24 cellular contexts compared by ENCODE assay signal in the genomic region with DNA sequence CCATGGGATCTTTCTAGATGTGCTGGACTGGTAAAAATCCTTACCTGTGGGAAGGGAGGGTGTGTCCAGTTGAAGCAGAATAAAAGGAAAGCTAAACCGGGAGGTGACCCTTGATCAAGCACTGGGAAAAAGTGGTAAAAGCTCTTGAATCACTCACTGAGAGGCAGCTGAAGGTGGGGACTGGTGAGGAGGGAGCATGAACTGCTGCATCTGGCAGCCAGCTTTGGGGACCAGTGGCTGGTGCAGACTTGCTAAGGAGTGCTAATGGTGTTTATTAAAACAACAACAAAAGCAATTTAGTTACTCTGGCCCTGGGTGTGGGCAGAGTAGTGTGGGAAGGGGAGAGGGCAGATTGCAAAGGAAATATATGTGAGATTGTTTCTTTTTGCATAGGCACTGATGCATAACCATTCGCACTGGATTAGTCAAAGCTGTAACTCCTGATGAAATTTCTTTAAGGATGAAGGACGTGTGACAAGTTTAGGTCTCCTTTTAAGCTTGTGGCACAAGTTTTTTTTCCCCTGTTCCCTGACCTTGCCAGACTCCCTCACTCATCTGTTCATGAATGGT. TPM values are rescaled to one million over a fixed set of nuclear protein-coding genes. Genes with fewer than 3 reads are reported as not detected.
A peak's percentile ranks its signal among the peaks of the same experiment; 100 is the strongest.
DNase-seq lines count a peak whose midpoint lies in the region; TF ChIP-seq lines count a peak whose summit lies in the region.
"Had no signal": no experiment of that assay in that cellular context is flagged by ENCODE, and none has a peak within 500 bp of the region (broad histone marks: within the 10 kb centered on the region; RNA-seq: fewer than 3 reads in every experiment).

No MANE protein-coding gene starts in this region.

- H4K20me1 ChIP-seq in PC-9 (ENCODE audit: insufficient read depth) = no peaks in the 10 kb centered on the region
- no peaks in the 10 kb centered on the region for H4K20me1 ChIP-seq in hepatocyte (ENCODE audit: insufficient read depth, poor library complexity, severe bottlenecking)

- intact Hi-C loops in PC-9 (cut with micrococcal nuclease; ENCODE audit: unreplicated experiment) (loop anchor here (5.0 kb wide), 1 partner anchor 34 kb away; no protein-coding TSS in a partner anchor), thyroid gland (cut with DNase I) (no loop called here)

- H3K27ac Mint-ChIP-seq in type B pancreatic cell = no peak overlapping the region
- H3K27ac Mint-ChIP-seq: activated CD4-positive, alpha-beta T cell treated with anti-CD3 and anti-CD28 coated beads for 36 hours; activated naive CD4-positive, alpha-beta T cell treated with anti-CD3 and anti-CD28 coated beads, Interleukin-2, amount 50 U/mL, for 72 hours; effector memory CD8-positive, alpha-beta T cell; stimulated activated naive CD8-positive, alpha-beta T cell treated with anti-CD3 and anti-CD28 coated beads, Interleukin-15, Interleukin-2, amounts not matched to agents 100 ng/mL and 50 ng/mL, for 24 hours had no signal

- H3K9me2 ChIP-seq in PC-9 (ENCODE audit: insufficient read depth) (no peaks in the 10 kb centered on the region), hepatocyte (replicated peaks; ENCODE audit: insufficient read depth) (no peaks in the 10 kb centered on the region)

- peaks cover 14% of the 10 kb centered on the region for H3K4me1 Mint-ChIP-seq in type B pancreatic cell (ENCODE audit: unreplicated experiment)
- H3K4me1 Mint-ChIP-seq: neural crest cell had no signal

- peak; percentile 19 for DNase-seq in NCI-H748 (lab: John Stamatoyannopoulos, UW; ENCODE audit: unreplicated experiment)
- no peak for DNase-seq in NCI-H748 treated with DMSO at 0.1 percent for 48 hours (lab: John Stamatoyannopoulos, UW)
- no peak for DNase-seq in PC-9
- no peak for DNase-seq in hepatocyte (ENCODE audit: low spot score)
- peak; percentile 32 to 37 for DNase-seq in thyroid gland
- DNase-seq in type B pancreatic cell (ENCODE audit: extremely low spot score, unreplicated experiment) = no peak
- DNase-seq in HPDE6-E6E7 (ENCODE audit: extremely low spot score) = no peak
- DNase-seq in hippocampal formation (lab: John Stamatoyannopoulos, UW) = no peak
- DNase-seq: activated CD4-positive, alpha-beta T cell treated with anti-CD3 and anti-CD28 coated beads for 36 hours; BE2C; Calu3; effector memory CD8-positive, alpha-beta T cell; glutamatergic neuron; left ventricle myocardium superior; mucosa of descending colon; NCI-H187 treated with DMSO at 0.1 percent for 48 hours; NCI-H510A; stimulated activated CD4-positive, alpha-beta T cell treated with anti-CD3 and anti-CD28 coated beads, Interleukin-4, amount 100 ng/mL, for 1 hour had no signal

- H3K36me3 Mint-ChIP-seq in type B pancreatic cell = no peaks in the 10 kb centered on the region

- TF ChIP-seq POLR2A in thyroid gland (IDR thresholded peaks at IDR 0.05) = no peak

- H3K4me2 ChIP-seq in PC-9 (peak overlapping the region; percentile 20; the same call in 1 of the 2 replicates), hepatocyte (peak overlapping the region; percentile 19)
- H3K4me2 ChIP-seq: KMS-11 had no signal

- H3K4me3 Mint-ChIP-seq in type B pancreatic cell = no peak overlapping the region
- H3K4me3 Mint-ChIP-seq: activated CD4-positive, alpha-beta T cell treated with anti-CD3 and anti-CD28 coated beads for 36 hours; effector memory CD8-positive, alpha-beta T cell; neural crest cell; stimulated activated naive CD8-positive, alpha-beta T cell treated with anti-CD3 and anti-CD28 coated beads, Interleukin-15, Interleukin-2, amounts not matched to agents 100 ng/mL and 50 ng/mL, for 24 hours had no signal

- CTCF ChIA-PET in PC-9 (lab: Charles Lee) = no interaction called here

- POLR2A ChIA-PET in PC-9 (lab: Charles Lee; ENCODE audit: unreplicated experiment) = interaction anchor here (0.5 to 0.6 kb wide), 4 partner anchors 45 to 565 kb away, joined by 3 to 8 read pairs (median 4); no protein-coding TSS in a partner anchor

- no peaks in the 10 kb centered on the region for H3K27me3 ChIP-seq in PC-9 (ENCODE audit: insufficient read depth, low read depth)
- no peaks in the 10 kb centered on the region for H3K27me3 ChIP-seq in hepatocyte
- H3K27me3 ChIP-seq in thyroid gland = no peaks in the 10 kb centered on the region
- H3K27me3 ChIP-seq: tibial nerve had no signal

- H3K79me2 ChIP-seq in PC-9 (ENCODE audit: low read depth) (peaks cover 30% of the 10 kb centered on the region), hepatocyte (no peaks in the 10 kb centered on the region)

- H3K36me3 ChIP-seq in PC-9 (ENCODE audit: low read depth) = no peaks in the 10 kb centered on the region
- H3K36me3 ChIP-seq in hepatocyte (replicated peaks; ENCODE audit: insufficient read depth, low read depth) = no peaks in the 10 kb centered on the region
- no peaks in the 10 kb centered on the region for H3K36me3 ChIP-seq in thyroid gland
- H3K36me3 ChIP-seq: BE2C, tibial nerve had no signal

- peaks cover 4% of the 10 kb centered on the region; the same call in 1 of the 2 replicates for H3K9me3 ChIP-seq in PC-9 (ENCODE audit: insufficient read depth, low read depth)
- H3K9me3 ChIP-seq in hepatocyte (ENCODE audit: low read depth) = no peaks in the 10 kb centered on the region
- H3K9me3 ChIP-seq in thyroid gland = no peaks in the 10 kb centered on the region
- H3K9me3 ChIP-seq: BE2C, mucosa of descending colon, tibial nerve had no signal

- WGBS in hepatocyte (ENCODE audit: low lambda C conversion rate, missing lambda C conversion rate) = 60% methylated on average over 3 of the region's 3 CpGs
- WGBS in thyroid gland, 2 donors = 29 to 36% methylated on average over 3 of the region's 3 CpGs

- H2AFZ ChIP-seq in PC-9 (no peak overlapping the region), hepatocyte (no peak overlapping the region)

- no peaks in the 10 kb centered on the region for H3K27me3 Mint-ChIP-seq in type B pancreatic cell

- H3K27ac ChIP-seq in PC-9 (no peak overlapping the region; the same call in 1 of the 2 replicates), hepatocyte (peak overlapping the region; percentile 5), thyroid gland (no peak overlapping the region)
- H3K27ac ChIP-seq: KMS-11, skin epidermis, tibial nerve had no signal

- H3K4me1 ChIP-seq in PC-9 (replicated peaks; ENCODE audit: insufficient read depth) (peaks cover 49% of the 10 kb centered on the region), hepatocyte (ENCODE audit: insufficient read depth) (peaks cover 24% of the 10 kb centered on the region), thyroid gland (peaks cover 4 to 32% of the 10 kb centered on the region in 2 donors)

- BruUV-seq in PC-9 (replicated peaks; lab: Mats Ljungman, UMichigan) = no TSS peak

- H3K9me3 Mint-ChIP-seq in type B pancreatic cell = no peaks in the 10 kb centered on the region
- H3K9me3 Mint-ChIP-seq: effector memory CD8-positive, alpha-beta T cell; neural crest cell had no signal

- TF ChIP-seq CTCF in PC-9 (conservative IDR thresholded peaks at IDR 0.05) = no peak
- no peak for TF ChIP-seq CTCF in hepatocyte (IDR thresholded peaks at IDR 0.05; ENCODE audit: poor library complexity)
- TF ChIP-seq CTCF in thyroid gland (IDR thresholded peaks at IDR 0.05) = no peak
- no peak for TF ChIP-seq CTCF in type B pancreatic cell (conservative IDR thresholded peaks at IDR 0.05)

- no peak overlapping the region for H3K4me3 ChIP-seq in PC-9
- no peak overlapping the region for H3K4me3 ChIP-seq in hepatocyte
- H3K4me3 ChIP-seq in thyroid gland (replicated peaks in 1 of 3) = no peak overlapping the region
- H3K4me3 ChIP-seq: mucosa of descending colon, skin epidermis, tibial nerve had no signal

- H3F3A ChIP-seq in PC-9 (ENCODE audit: insufficient read depth, low read depth) = peaks cover 38% of the 10 kb centered on the region

RNA-seq across cellular contexts. Expression of a gene that starts 8.1 kb away (rescaled TPM):
- total RNA-seq in PC-9 (2021) (1,205 and 1,250 TPM in 2 replicates), hepatocyte (103 and 113 TPM in 2 replicates), thyroid gland (100 to 1,000 TPM; 129 to 230 (median 199) TPM), type B pancreatic cell (ENCODE audit: low replicate concordance) (94.7 and 157 TPM in 2 replicates)
- 40.4 and 49.8 TPM in 2 replicates for polyA plus RNA-seq in hepatocyte

Comparison
In these comparisons a context has a peak if more than half of its experiments do, and no peak if none do; other contexts are left out.
1. DNase-seq: peak in NCI-H748 (single experiment) and thyroid gland (2 of 2); none in NCI-H748 treated with DMSO at 0.1 percent for 48 hours (single experiment), PC-9 (0 of 2), hepatocyte (single experiment), type B pancreatic cell (single experiment), HPDE6-E6E7 (single experiment) and hippocampal formation (0 of 2).